In the genomic region with DNA sequence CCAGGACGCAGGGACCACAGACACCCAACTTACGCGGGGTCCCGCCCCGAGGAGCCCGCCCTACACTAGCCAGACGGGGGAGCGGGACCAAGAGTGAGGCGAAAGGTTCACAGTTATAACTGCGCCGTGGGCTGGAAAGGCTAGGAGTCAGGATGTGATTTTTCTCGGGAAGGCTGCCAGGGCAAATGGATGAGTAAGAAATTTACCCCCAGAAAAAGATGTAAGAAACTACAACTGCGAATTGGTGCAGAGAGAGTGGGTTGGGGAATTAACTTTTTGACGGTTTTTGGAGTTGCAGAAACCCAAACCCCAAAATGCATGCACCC, we compare ENCODE assay signal across 9 cellular contexts. TPM values are rescaled to one million over a fixed set of nuclear protein-coding genes. Genes with fewer than 3 reads are reported as not detected.
DNase-seq lines count a peak whose midpoint lies in the region; ATAC-seq, FAIRE-seq and TF ChIP-seq lines count a peak whose summit lies in the region.
"Had no signal": no experiment of that assay in that cellular context is flagged by ENCODE, and none has a peak within 500 bp of the region (broad histone marks: within the 10 kb centered on the region; RNA-seq: fewer than 3 reads in every experiment).

No MANE protein-coding gene starts in this region.

- no peaks in the 10 kb centered on the region for H4K20me1 ChIP-seq in keratinocyte (ENCODE audit: control insufficient read depth, extremely low read depth, insufficient read depth, low read length)

- H2AFZ ChIP-seq in keratinocyte (ENCODE audit: control insufficient read depth, low read length) = no peak overlapping the region

- no peak for DNase-seq in activated CD4-positive, alpha-beta T cell treated with anti-CD3 and anti-CD28 coated beads for 36 hours
- no peak for DNase-seq in activated CD4-positive, alpha-beta T cell treated with anti-CD3 and anti-CD28 coated beads for 1 hour
- DNase-seq in activated T-helper 1 cell treated with anti-CD3 and anti-CD28 coated beads, Interleukin-12 subunit alpha, Interleukin-12 subunit beta, Interleukin-2, Interleukin-4 antibody, amounts not matched to agents 30 ng/mL and 10 ng/mL and 1 ng/mL, durations not matched to agents 14 hours and 24 hours and 36 hours (ENCODE audit: low spot score) = no peak
- no peak for DNase-seq in keratinocyte (ENCODE audit: low read depth, low spot score)
- no peak for DNase-seq in stomach
- no peak for DNase-seq in GM10266 (ENCODE audit: extremely low spot score)
- DNase-seq in caudate nucleus (lab: John Stamatoyannopoulos, UW) = no peak
- DNase-seq: NCI-H2081 treated with DMSO at 0.1 percent for 48 hours had no signal

- dilution Hi-C loops in keratinocyte (cut with MboI; ENCODE audit: extremely low pct_ligation_motif_present, low sequenced_read_pairs) = no loop called here

- no peak for ATAC-seq in activated CD4-positive, alpha-beta T cell treated with anti-CD3 and anti-CD28 coated beads for 36 hours
- no peak for ATAC-seq in HG02852 (IDR thresholded peaks at IDR 0.05; ENCODE audit: unreplicated experiment)

- peak overlapping the region in 2 of 3 experiments; percentile 19 to 36 for H3K4me3 ChIP-seq in keratinocyte (ENCODE audit: control insufficient read depth in 2 of 3, extremely low read depth in 1 of 3, insufficient read depth in 2 of 3, low read depth in 1 of 3, low read length in 3 of 3)
- H3K4me3 ChIP-seq in stomach = peak overlapping the region; percentile 68 to 76 (median 71)

- H3K36me3 ChIP-seq in keratinocyte (ENCODE audit: control insufficient read depth in 2 of 2, extremely low read depth in 1 of 2, insufficient read depth in 2 of 2, low read length in 2 of 2) = no peaks in the 10 kb centered on the region
- no peaks in the 10 kb centered on the region for H3K36me3 ChIP-seq in stomach

- TF ChIP-seq CTCF in keratinocyte (optimal IDR thresholded peaks at IDR 0.05 in 1 of 3, IDR thresholded peaks at IDR 0.05 in 1 of 3, conservative IDR thresholded peaks at IDR 0.05 in 1 of 3; ENCODE audit: extremely low read depth in 1 of 3, insufficient read depth in 2 of 3, low read length in 3 of 3) = no peak
- TF ChIP-seq CTCF in stomach (IDR thresholded peaks at IDR 0.05) = peak in 1 of 7 experiments; percentile 4
- TF ChIP-seq CTCF in GM10266 (IDR thresholded peaks at IDR 0.05; ENCODE audit: control insufficient read depth, insufficient read depth, low read depth, missing control alignments) = no peak

- no peaks in the 10 kb centered on the region for H3K79me2 ChIP-seq in keratinocyte (ENCODE audit: control insufficient read depth, insufficient read depth, low read length)

- no peaks in the 10 kb centered on the region for H3K9me1 ChIP-seq in keratinocyte (ENCODE audit: control insufficient read depth, extremely low read depth, insufficient read depth, low read length)

- H3K4me3 Mint-ChIP-seq in activated CD4-positive, alpha-beta T cell treated with anti-CD3 and anti-CD28 coated beads for 36 hours = peak overlapping the region; percentile 74
- peak overlapping the region; percentile 83 for H3K4me3 Mint-ChIP-seq in activated T-helper 1 cell treated with anti-CD3 and anti-CD28 coated beads, Interleukin-12 subunit alpha, Interleukin-12 subunit beta, Interleukin-2, Interleukin-4 antibody, amounts not matched to agents 30 ng/mL and 10 ng/mL and 1 ng/mL, durations not matched to agents 14 hours and 24 hours and 36 hours

- WGBS in stomach, 5 donors = 1 to 2% (median 2%) methylated on average over 13 to 14 of the region's 14 CpGs

- H3K9me3 Mint-ChIP-seq in activated CD4-positive, alpha-beta T cell treated with anti-CD3 and anti-CD28 coated beads for 36 hours (ENCODE audit: low read depth) = no peaks in the 10 kb centered on the region
- no peaks in the 10 kb centered on the region for H3K9me3 Mint-ChIP-seq in activated T-helper 1 cell treated with anti-CD3 and anti-CD28 coated beads, Interleukin-12 subunit alpha, Interleukin-12 subunit beta, Interleukin-2, Interleukin-4 antibody, amounts not matched to agents 30 ng/mL and 10 ng/mL and 1 ng/mL, durations not matched to agents 14 hours and 24 hours and 36 hours

- no peak for TF ChIP-seq EP300 in stomach (IDR thresholded peaks at IDR 0.05)

- H3K9me3 ChIP-seq in keratinocyte (ENCODE audit: control insufficient read depth, low read depth, low read length) (no peaks in the 10 kb centered on the region), stomach (no peaks in the 10 kb centered on the region)

- no peak for FAIRE-seq in keratinocyte (lab: Jason Lieb, UNC)

- H3K27ac ChIP-seq in keratinocyte (ENCODE audit: control insufficient read depth, insufficient read depth, low read length) (no peak overlapping the region), stomach (peak overlapping the region in 4 of 5 donors; percentile 71 to 85 (median 73)), caudate nucleus (ENCODE audit: low read depth, low read length) (no peak overlapping the region)

- POLR2A ChIA-PET in activated CD4-positive, alpha-beta T cell treated with anti-CD3 and anti-CD28 coated beads for 36 hours (lab: Charles Lee) = no interaction called here

- CTCF ChIA-PET in activated CD4-positive, alpha-beta T cell treated with anti-CD3 and anti-CD28 coated beads for 36 hours (lab: Charles Lee) = no interaction called here

- intact Hi-C loops in activated CD4-positive, alpha-beta T cell treated with anti-CD3 and anti-CD28 coated beads for 36 hours (cut with DNase I, micrococcal nuclease) = loop anchor here (1.0 to 10.0 kb wide), 9 partner anchors 47 to 374 kb away; partner anchors contain the start of gene CD82 (in 1 of the 2)
- intact Hi-C loops in activated T-helper 1 cell treated with anti-CD3 and anti-CD28 coated beads, Interleukin-12 subunit alpha, Interleukin-12 subunit beta, Interleukin-2, Interleukin-4 antibody, amounts not matched to agents 30 ng/mL and 10 ng/mL and 1 ng/mL, durations not matched to agents 14 hours and 24 hours and 36 hours (cut with micrococcal nuclease) = loop anchor here (1.0 to 5.0 kb wide), 4 partner anchors 161 to 374 kb away; partner anchors contain the start of gene CD82
- intact Hi-C loops in stomach (cut with DNase I; ENCODE audit: low total_unique reads) = loop anchor here (5.0 kb wide), 1 partner anchor 179 kb away; no protein-coding TSS in a partner anchor

- H3K27ac Mint-ChIP-seq in activated CD4-positive, alpha-beta T cell treated with anti-CD3 and anti-CD28 coated beads for 36 hours = peak overlapping the region; percentile 73
- H3K27ac Mint-ChIP-seq in activated T-helper 1 cell treated with anti-CD3 and anti-CD28 coated beads, Interleukin-12 subunit alpha, Interleukin-12 subunit beta, Interleukin-2, Interleukin-4 antibody, amounts not matched to agents 30 ng/mL and 10 ng/mL and 1 ng/mL, durations not matched to agents 14 hours and 24 hours and 36 hours = no peak overlapping the region

- peaks cover 4% of the 10 kb centered on the region for H3K4me1 ChIP-seq in keratinocyte (ENCODE audit: control insufficient read depth, extremely low read depth, insufficient read depth, low read length)
- H3K4me1 ChIP-seq in stomach = peaks cover 15 to 56% (median 38%) of the 10 kb centered on the region in 4 donors

- H3K27me3 ChIP-seq in keratinocyte (ENCODE audit: control insufficient read depth, extremely low read depth, insufficient read depth, low read length) (peaks cover 63% of the 10 kb centered on the region), stomach (peaks cover 0 to 55% (median 35%) of the 10 kb centered on the region in 3 donors)

- peaks cover 39% of the 10 kb centered on the region for H3K4me1 Mint-ChIP-seq in activated CD4-positive, alpha-beta T cell treated with anti-CD3 and anti-CD28 coated beads for 36 hours
- H3K4me1 Mint-ChIP-seq in activated T-helper 1 cell treated with anti-CD3 and anti-CD28 coated beads, Interleukin-12 subunit alpha, Interleukin-12 subunit beta, Interleukin-2, Interleukin-4 antibody, amounts not matched to agents 30 ng/mL and 10 ng/mL and 1 ng/mL, durations not matched to agents 14 hours and 24 hours and 36 hours (ENCODE audit: low read depth) = peaks cover 36% of the 10 kb centered on the region

- H3K4me2 ChIP-seq in keratinocyte (ENCODE audit: control insufficient read depth, extremely low read depth, insufficient read depth, low read depth, low read length) = peak overlapping the region; percentile 69

- H3K36me3 Mint-ChIP-seq in activated CD4-positive, alpha-beta T cell treated with anti-CD3 and anti-CD28 coated beads for 36 hours (ENCODE audit: low read depth) = no peaks in the 10 kb centered on the region
- no peaks in the 10 kb centered on the region for H3K36me3 Mint-ChIP-seq in activated T-helper 1 cell treated with anti-CD3 and anti-CD28 coated beads, Interleukin-12 subunit alpha, Interleukin-12 subunit beta, Interleukin-2, Interleukin-4 antibody, amounts not matched to agents 30 ng/mL and 10 ng/mL and 1 ng/mL, durations not matched to agents 14 hours and 24 hours and 36 hours (ENCODE audit: low read depth)

- H3K9ac ChIP-seq in keratinocyte (ENCODE audit: control insufficient read depth, extremely low read depth, insufficient read depth, low read length) = no peak overlapping the region

- H3K27me3 Mint-ChIP-seq in activated CD4-positive, alpha-beta T cell treated with anti-CD3 and anti-CD28 coated beads for 36 hours = peaks cover 25% of the 10 kb centered on the region
- H3K27me3 Mint-ChIP-seq in activated T-helper 1 cell treated with anti-CD3 and anti-CD28 coated beads, Interleukin-12 subunit alpha, Interleukin-12 subunit beta, Interleukin-2, Interleukin-4 antibody, amounts not matched to agents 30 ng/mL and 10 ng/mL and 1 ng/mL, durations not matched to agents 14 hours and 24 hours and 36 hours (ENCODE audit: insufficient read depth) = peaks cover 17% of the 10 kb centered on the region

- TF ChIP-seq POLR2A in stomach (IDR thresholded peaks at IDR 0.05) = no peak

RNA-seq across cellular contexts. Expression of gene TSPAN18, which starts 1.3 kb away (rescaled TPM):
- total RNA-seq in activated CD4-positive, alpha-beta T cell treated with anti-CD3 and anti-CD28 coated beads for 36 hours = 1 to 10 TPM; 1.4 to 2.3 TPM
- 1.7 and 2.0 TPM in 2 replicates for total RNA-seq in activated T-helper 1 cell treated with anti-CD3 and anti-CD28 coated beads, Interleukin-12 subunit alpha, Interleukin-12 subunit beta, Interleukin-2, Interleukin-4 antibody, amounts not matched to agents 30 ng/mL and 10 ng/mL and 1 ng/mL, durations not matched to agents 14 hours and 24 hours and 36 hours
- polyA plus RNA-seq in keratinocyte (not detected in 3 replicates), stomach (1 to 10 TPM; 2.1 to 6.6 (median 2.3) TPM)
- not detected for polyA plus RNA-seq in keratinocyte (2011; ENCODE audit: low read depth)
- polyA plus RNA-seq in keratinocyte (2011; cell fraction: cytosol; rRNA removed) = 0.04 TPM in 1 of 2 replicates, not detected in the other
- not detected in 2 replicates for polyA plus RNA-seq in keratinocyte (2011; cell fraction: nucleus; rRNA removed)
- polyA plus RNA-seq in keratinocyte (2012; ENCODE audit: low replicate concordance) = 0.18 TPM in 1 of 2 replicates, not detected in the other
- polyA minus RNA-seq in keratinocyte = not detected in 3 replicates
- polyA minus RNA-seq in keratinocyte (2011; cell fraction: cytosol; rRNA and poly(A)+ RNA removed) = not detected
- not detected in 2 replicates for polyA minus RNA-seq in keratinocyte (2011; cell fraction: nucleus; rRNA and poly(A)+ RNA removed)
- 10 to 100 TPM in 4 of 5 donors, 1 to 10 TPM in 1; 9.1 to 60.3 (median 25.9) TPM for total RNA-seq in stomach

Comparison
In these comparisons a context has a peak if more than half of its experiments do, and no peak if none do; other contexts are left out.
1. H3K27ac ChIP-seq: peak in stomach (4 of 5); none in keratinocyte (single experiment) and caudate nucleus (single experiment).